In the genomic region with DNA sequence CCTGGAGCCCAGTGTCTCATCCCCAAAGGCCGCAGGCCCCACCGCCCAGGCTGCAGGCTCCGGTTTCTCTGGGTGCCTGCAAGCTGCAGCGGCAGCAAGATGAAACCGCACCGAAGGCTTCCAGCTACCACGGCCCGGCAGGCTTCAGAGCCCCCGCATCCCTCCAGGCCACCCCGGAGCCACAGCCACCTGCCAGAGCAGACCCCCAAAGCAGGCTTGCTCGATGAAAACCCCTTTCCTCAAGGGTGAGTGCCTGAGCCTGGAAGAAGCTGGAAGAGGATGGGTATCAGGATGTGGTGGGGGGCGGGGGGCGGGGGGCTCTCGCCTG, we compare ENCODE assay signal across 18 cellular contexts. TPM values are rescaled to one million over a fixed set of nuclear protein-coding genes. Genes with fewer than 3 reads are reported as not detected.
DNase-seq lines count a peak whose midpoint lies in the region; ATAC-seq, FAIRE-seq and TF ChIP-seq lines count a peak whose summit lies in the region.
"Had no signal": no experiment of that assay in that cellular context is flagged by ENCODE, and none has a peak within 500 bp of the region (broad histone marks: within the 10 kb centered on the region; RNA-seq: fewer than 3 reads in every experiment).

No MANE protein-coding gene starts in this region.

- H2BK5ac ChIP-seq in neuronal stem cell (ENCODE audit: low read length), result peak overlapping the region; percentile 84

- H3K9me3 ChIP-seq in AG04450 (ENCODE audit: control insufficient read depth, insufficient read depth, low read length), result no peaks in the 10 kb centered on the region; the same call in 1 of the 2 replicates
- no peaks in the 10 kb centered on the region for H3K9me3 ChIP-seq in K562 (replicated peaks; ENCODE audit: control insufficient read depth, insufficient read depth, low read depth, low read length)
- H3K9me3 ChIP-seq in neuronal stem cell (replicated peaks in 1 of 2; ENCODE audit: control insufficient read depth in 2 of 2, insufficient read depth in 1 of 2, low read depth in 1 of 2, low read length in 2 of 2), result no peaks in the 10 kb centered on the region
- no peaks in the 10 kb centered on the region for H3K9me3 ChIP-seq in neural progenitor cell (ENCODE audit: low read depth)
- H3K9me3 ChIP-seq: thoracic aorta had no signal

- POLR2A ChIA-PET in AG04450 (lab: Yijun Ruan, JAX) (interaction anchor here (1.7 kb wide), 1 partner anchor 13 kb away, joined by 5 read pairs; no protein-coding TSS in a partner anchor), K562 (lab: Yijun Ruan, JAX) (interaction anchor here (0.9 to 4.0 kb wide), 6 partner anchors 8 to 24 kb away, joined by 3 to 21 read pairs (median 6); a partner anchor contains a TSS)

- ATAC-seq in K562, result no peak
- ATAC-seq: foreskin keratinocyte had no signal

- CTCF ChIA-PET in AG04450 (lab: Charles Lee) (no interaction called here), K562 (lab: Yijun Ruan, JAX; ENCODE audit: low intra/inter-chr PET ratio) (no interaction called here)

- H3K27me3 ChIP-seq in AG04450 (ENCODE audit: control insufficient read depth, insufficient read depth, low read length), result no peaks in the 10 kb centered on the region
- peaks cover 0 to 9% of the 10 kb centered on the region in 2 experiments; a peak in 1 of 5 replicates for H3K27me3 ChIP-seq in K562 (ENCODE audit: control insufficient read depth in 2 of 2, insufficient read depth in 2 of 2, low read length in 2 of 2)
- no peaks in the 10 kb centered on the region for H3K27me3 ChIP-seq in neuronal stem cell (ENCODE audit: control insufficient read depth in 3 of 3, insufficient read depth in 3 of 3, low read depth in 1 of 3, low read length in 3 of 3)
- H3K27me3 ChIP-seq in neural progenitor cell, result peaks cover 10% of the 10 kb centered on the region
- H3K27me3 ChIP-seq: cardiac muscle cell, foreskin keratinocyte had no signal

- no peaks in the 10 kb centered on the region for H3K9me1 ChIP-seq in K562 (ENCODE audit: control insufficient read depth, insufficient read depth, low read length)

- H3K79me1 ChIP-seq in neuronal stem cell (ENCODE audit: low read depth, low read length), result peaks cover 15% of the 10 kb centered on the region

- BruUV-seq in K562 (replicated peaks; lab: Mats Ljungman, UMichigan), result no TSS peak

- H3K27ac Mint-ChIP-seq in neural progenitor cell, result no peak overlapping the region
- H3K27ac Mint-ChIP-seq: endodermal cell had no signal

- H2AFZ ChIP-seq in K562 (ENCODE audit: low read depth, low read length) (no peak overlapping the region), neuronal stem cell (ENCODE audit: low read length) (no peak overlapping the region), neural progenitor cell (replicated peaks) (no peak overlapping the region)

- peak overlapping the region; percentile 93 for H3K18ac ChIP-seq in neuronal stem cell (ENCODE audit: low read length)

- H3K36me3 Mint-ChIP-seq in neural progenitor cell, result no peaks in the 10 kb centered on the region

- H3K27me3 Mint-ChIP-seq in neural progenitor cell (ENCODE audit: insufficient read depth, low read depth), result peaks cover 5% of the 10 kb centered on the region
- H3K27me3 Mint-ChIP-seq: CD8-positive, alpha-beta memory T cell had no signal

- H3K4me3 Mint-ChIP-seq in neural progenitor cell, result no peak overlapping the region
- H3K4me3 Mint-ChIP-seq: CD8-positive, alpha-beta memory T cell; endodermal cell had no signal

- no peak overlapping the region for H2BK15ac ChIP-seq in neuronal stem cell (ENCODE audit: low read length)

- H4K20me1 ChIP-seq in K562 (replicated peaks; ENCODE audit: control insufficient read depth, insufficient read depth, low read length), result peaks cover 34% of the 10 kb centered on the region
- peaks cover 11% of the 10 kb centered on the region for H4K20me1 ChIP-seq in neural progenitor cell (ENCODE audit: low read depth)

- 71% methylated on average over 14 of the region's 14 CpGs for WGBS in K562 (ENCODE audit: insufficient coverage, low coverage, missing lambda C conversion rate)
- no CpG with 5 or more reads among the region's 14 CpGs for WGBS in neuronal stem cell (ENCODE audit: extremely low coverage in 2 of 2, insufficient read length in 2 of 2, insufficient replicate concordance in 1 of 2), 2 donors

- H3K4ac ChIP-seq in neuronal stem cell (ENCODE audit: low read length), result peak overlapping the region; percentile 58

- peak overlapping the region; percentile 99 for H2AK5ac ChIP-seq in neuronal stem cell (ENCODE audit: low read depth, low read length)

- H3K4me1 ChIP-seq in K562 (replicated peaks in 1 of 2; ENCODE audit: control insufficient read depth in 2 of 2, insufficient read depth in 2 of 2, low read length in 2 of 2), result peaks cover 12 to 80% of the 10 kb centered on the region in 2 experiments
- peaks cover 38 to 59% of the 10 kb centered on the region in 2 donors for H3K4me1 ChIP-seq in neuronal stem cell (ENCODE audit: control insufficient read depth in 2 of 2, insufficient read depth in 1 of 2, low read depth in 1 of 2, low read length in 2 of 2)
- H3K4me1 ChIP-seq in neural progenitor cell, result peaks cover 32% of the 10 kb centered on the region

- peak overlapping the region; percentile 57 for H3K27ac ChIP-seq in AG04450 (ENCODE audit: low read depth, low read length)
- H3K27ac ChIP-seq in K562 (ENCODE audit: extremely low read depth, low read depth, low read length), result no peak overlapping the region
- no peak overlapping the region for H3K27ac ChIP-seq in neuronal stem cell (replicated peaks; ENCODE audit: low read length)
- no peak overlapping the region for H3K27ac ChIP-seq in neural progenitor cell
- H3K27ac ChIP-seq: cardiac muscle cell, foreskin keratinocyte, thoracic aorta had no signal

- no peak for FAIRE-seq in K562 (lab: Jason Lieb, UNC)
- FAIRE-seq: G401.6 had no signal

- peak overlapping the region; percentile 94 for H4K91ac ChIP-seq in neuronal stem cell (ENCODE audit: low read depth, low read length, poor library complexity)

- DNase-seq in AG04450 (ENCODE audit: low read depth, low spot score) (no peak), ELF-1 (ENCODE audit: low read depth, low spot score) (peak; percentile 3), K562 (ENCODE audit: extremely low read depth in 1 of 4, low spot score in 3 of 4) (no peak), neuronal stem cell (ENCODE audit: low spot score) (no peak), anterior cingulate cortex (lab: John Stamatoyannopoulos, UW) (no peak), neural progenitor cell (ENCODE audit: low spot score) (no peak), NCI-H1092 treated with DMSO at 0.1 percent for 48 hours (lab: John Stamatoyannopoulos, UW) (no peak)
- DNase-seq: activated CD4-positive, alpha-beta T cell treated with anti-CD3 and anti-CD28 coated beads, Interleukin-2, amount 50 U/mL, for 4 hours; activated naive CD4-positive, alpha-beta T cell; CD8-positive, alpha-beta memory T cell; foreskin keratinocyte; NCI-H1048; NCI-H2171; T1000 had no signal

- H3K23ac ChIP-seq in neuronal stem cell (ENCODE audit: low read depth, low read length, poor library complexity), result peak overlapping the region; percentile 60

- H2BK12ac ChIP-seq in neuronal stem cell (ENCODE audit: low read length), result peak overlapping the region; percentile 87

- TF ChIP-seq RAD21 in K562 (CRISPR knock-in tag; conservative IDR thresholded peaks at IDR 0.05 in 1 of 2, IDR thresholded peaks at IDR 0.05 in 1 of 2), result no peak

- in situ Hi-C loops in K562 (cut with MboI), result no loop called here

- H3K9ac ChIP-seq in K562 (ENCODE audit: insufficient read depth in 1 of 2, low read depth in 2 of 2, low read length in 2 of 2) (peak overlapping the region in 1 of 2 experiments; percentile 21; a peak in 1 of 4 replicates), neuronal stem cell (ENCODE audit: low read depth, low read length, poor library complexity) (peak overlapping the region; percentile 78), neural progenitor cell (no peak overlapping the region)

- H3K9me3 Mint-ChIP-seq in neural progenitor cell, result no peaks in the 10 kb centered on the region
- H3K9me3 Mint-ChIP-seq: CD8-positive, alpha-beta memory T cell; endodermal cell had no signal

- no peak for TF ChIP-seq EP300 in K562 (IDR thresholded peaks at IDR 0.05; ENCODE audit: low read length)

- no peak overlapping the region for H4K8ac ChIP-seq in neuronal stem cell (ENCODE audit: low read depth, low read length)

- H3K36me3 ChIP-seq in K562 (ENCODE audit: control insufficient read depth, insufficient read depth, low read length) (no peaks in the 10 kb centered on the region), neuronal stem cell (replicated peaks in 1 of 2; ENCODE audit: control insufficient read depth in 2 of 2, insufficient read depth in 2 of 2, low read length in 2 of 2) (peaks cover 0 to 3% of the 10 kb centered on the region in 2 donors), neural progenitor cell (no peaks in the 10 kb centered on the region)
- H3K36me3 ChIP-seq: cardiac muscle cell had no signal

- no peak overlapping the region for H3K4me2 ChIP-seq in K562 (ENCODE audit: insufficient read depth, low read length)
- no peak overlapping the region for H3K4me2 ChIP-seq in neuronal stem cell (ENCODE audit: insufficient read depth, low read length, poor library complexity, severe bottlenecking)
- no peak overlapping the region for H3K4me2 ChIP-seq in neural progenitor cell

- peak overlapping the region; percentile 98 for H3K14ac ChIP-seq in neuronal stem cell (ENCODE audit: low read length)

- peaks cover 17% of the 10 kb centered on the region for H3F3A ChIP-seq in neural progenitor cell (ENCODE audit: low read depth)

- no peak for TF ChIP-seq POLR2A in K562 (conservative IDR thresholded peaks at IDR 0.05)

- no peaks in the 10 kb centered on the region for H3K79me2 ChIP-seq in K562 (ENCODE audit: control insufficient read depth, insufficient read depth, low read length)
- H3K79me2 ChIP-seq in neural progenitor cell (ENCODE audit: low read depth), result no peaks in the 10 kb centered on the region

- intact Hi-C loops in K562 (cut with micrococcal nuclease), result no loop called here

- peak overlapping the region; percentile 42 for H2BK120ac ChIP-seq in neuronal stem cell (ENCODE audit: low read depth, low read length)

- peaks cover 48% of the 10 kb centered on the region for H3K4me1 Mint-ChIP-seq in neural progenitor cell

- TF ChIP-seq CTCF in AG04450 (IDR thresholded peaks at IDR 0.05; ENCODE audit: low read depth, low read length), result no peak
- TF ChIP-seq CTCF in K562 (IDR thresholded peaks at IDR 0.05 in 2 of 3, conservative IDR thresholded peaks at IDR 0.05 in 1 of 3; ENCODE audit: insufficient read depth in 2 of 3, low read depth in 1 of 3, low read length in 3 of 3), result no peak
- TF ChIP-seq CTCF in neural progenitor cell (IDR thresholded peaks at IDR 0.05), result no peak

- H3K4me3 ChIP-seq in AG04450 (ENCODE audit: low read depth, low read length) (no peak overlapping the region), K562 (no peak overlapping the region), neuronal stem cell (ENCODE audit: low read length in 2 of 2) (no peak overlapping the region), neural progenitor cell (no peak overlapping the region)
- H3K4me3 ChIP-seq: cardiac muscle cell, thoracic aorta had no signal

RNA-seq across cellular contexts. Expression of a gene that starts 24.5 kb away (rescaled TPM):
- polyA plus RNA-seq in AG04450 (2011; rRNA removed) (1.3 and 1.6 TPM in 2 replicates), K562 (2011; rRNA removed) (10.2 and 35.0 TPM in 2 replicates), K562 (2014; fragmentation: Illumina TruSeq; extraction: Trizol) (1.9 and 18.0 TPM in 2 replicates), K562 (2014; fragmentation: Nextera tagmentation; extraction: Ambion mirVana) (1 to 10 TPM in 1 of 2 experiments, under 1 TPM in 1; 0.56 to 3.5 TPM), K562 (2014; rRNA removed) (40.7 and 41.3 TPM in 2 replicates)
- 0.43 and 0.46 TPM in 2 replicates for polyA minus RNA-seq in AG04450 (2011; rRNA and poly(A)+ RNA removed)
- total RNA-seq in K562 (2011; cell fraction: chromatin; rRNA removed; ENCODE audit: low replicate concordance), result 5.3 and 21.3 TPM in 2 replicates
- total RNA-seq in K562 (2011; cell fraction: nucleolus; rRNA removed), result 21.8 and 25.5 TPM in 2 replicates
- 7.3 and 7.8 TPM in 2 replicates for total RNA-seq in K562 (2011; cell fraction: nucleoplasm; rRNA removed)
- total RNA-seq in K562 (2014; rRNA removed) (48.9 and 69.1 TPM in 2 replicates), K562 (2014; rRNA removed; fragmentation: Illumina TruSeq; extraction: Trizol) (0.57 and 0.84 TPM in 2 replicates), K562 (2015; rRNA removed; fragmentation: Illumina TruSeq; extraction: Trizol) (17.8 and 20.6 TPM in 2 replicates), K562 (2021) (50.5 and 55.3 TPM in 2 replicates), neural progenitor cell (ENCODE audit: low replicate concordance) (3.0 and 11.6 TPM in 2 replicates)
- polyA plus RNA-seq in K562 (2011; cell fraction: cytosol; rRNA removed), result 37.2 and 43.8 TPM in 2 replicates
- polyA plus RNA-seq in K562 (2011; cell fraction: nucleus; rRNA removed), result 33.2 and 43.3 TPM in 2 replicates
- 42.2 and 62.2 TPM in 2 replicates for polyA plus RNA-seq in K562 (2012)
- 2.8 and 3.7 TPM in 2 replicates for polyA minus RNA-seq in K562 (2011; rRNA and poly(A)+ RNA removed)
- 13.2 and 33.0 TPM in 2 replicates for polyA minus RNA-seq in K562 (2011; cell fraction: cytosol; rRNA and poly(A)+ RNA removed)
- 12.0 and 14.3 TPM in 2 replicates for polyA minus RNA-seq in K562 (2011; cell fraction: nucleus; rRNA and poly(A)+ RNA removed)
- polyA plus RNA-seq in neuronal stem cell (2013, experiment 1 of 2), result 7.9 TPM
- polyA plus RNA-seq in neuronal stem cell (2013, experiment 2 of 2), result 8.3 TPM

RNA-seq across cellular contexts. Expression of a gene that starts 24.5 kb away (rescaled TPM):
- 9.5 and 13.1 TPM in 2 replicates for polyA plus RNA-seq in AG04450 (2011; rRNA removed)
- 18.6 and 21.3 TPM in 2 replicates for polyA minus RNA-seq in AG04450 (2011; rRNA and poly(A)+ RNA removed)
- total RNA-seq in K562 (2011; cell fraction: chromatin; rRNA removed; ENCODE audit: low replicate concordance), result 82.4 and 192 TPM in 2 replicates
- 134 and 166 TPM in 2 replicates for total RNA-seq in K562 (2011; cell fraction: nucleolus; rRNA removed)
- 107 and 110 TPM in 2 replicates for total RNA-seq in K562 (2011; cell fraction: nucleoplasm; rRNA removed)
- 32.5 and 42.0 TPM in 2 replicates for total RNA-seq in K562 (2014; rRNA removed)
- total RNA-seq in K562 (2014; rRNA removed; fragmentation: Illumina TruSeq; extraction: Trizol), result 16.3 and 19.8 TPM in 2 replicates
- 26.2 and 28.8 TPM in 2 replicates for total RNA-seq in K562 (2015; rRNA removed; fragmentation: Illumina TruSeq; extraction: Trizol)
- total RNA-seq in K562 (2021), result 75.4 and 75.5 TPM in 2 replicates
- polyA plus RNA-seq in K562 (2011; rRNA removed), result 32.7 and 82.6 TPM in 2 replicates
- polyA plus RNA-seq in K562 (2011; cell fraction: cytosol; rRNA removed), result 68.8 and 74.9 TPM in 2 replicates
- polyA plus RNA-seq in K562 (2011; cell fraction: nucleus; rRNA removed), result 124 and 157 TPM in 2 replicates
- polyA plus RNA-seq in K562 (2012), result 40.3 and 56.9 TPM in 2 replicates
- 39.2 and 40.1 TPM in 2 replicates for polyA plus RNA-seq in K562 (2014; fragmentation: Illumina TruSeq; extraction: Trizol)
- 10 to 100 TPM; 23.6 to 33.7 TPM for polyA plus RNA-seq in K562 (2014; fragmentation: Nextera tagmentation; extraction: Ambion mirVana)
- polyA plus RNA-seq in K562 (2014; rRNA removed), result 28.2 and 31.2 TPM in 2 replicates
- 49.5 and 66.5 TPM in 2 replicates for polyA minus RNA-seq in K562 (2011; rRNA and poly(A)+ RNA removed)
- polyA minus RNA-seq in K562 (2011; cell fraction: cytosol; rRNA and poly(A)+ RNA removed), result 31.7 and 46.0 TPM in 2 replicates
- polyA minus RNA-seq in K562 (2011; cell fraction: nucleus; rRNA and poly(A)+ RNA removed), result 42.7 and 85.4 TPM in 2 replicates
- polyA plus RNA-seq in neuronal stem cell (2013, experiment 1 of 2), result 9.7 TPM
- polyA plus RNA-seq in neuronal stem cell (2013, experiment 2 of 2), result 10.2 TPM
- 7.3 and 16.3 TPM in 2 replicates for total RNA-seq in neural progenitor cell (ENCODE audit: low replicate concordance)
